ENCODE assay signal across 17 cellular contexts in the genomic region with DNA sequence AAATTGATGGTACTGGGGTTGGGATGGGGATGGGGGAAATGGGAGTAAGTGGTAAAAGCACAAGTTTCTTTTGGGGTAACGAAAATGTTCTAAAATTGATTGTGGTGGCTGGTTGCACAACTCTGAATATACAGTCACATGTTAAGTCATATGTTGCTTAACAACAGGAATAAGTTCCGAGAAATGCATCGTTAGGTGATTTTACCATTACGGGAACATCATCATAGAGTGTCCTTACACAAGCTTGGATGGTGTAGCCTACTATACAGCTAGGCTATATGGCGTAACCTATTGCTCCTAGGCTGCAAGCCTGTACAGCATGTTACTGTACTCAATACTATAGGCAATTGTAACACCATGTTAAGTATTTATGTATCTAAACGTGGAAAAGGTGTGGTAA. TPM values are rescaled to one million over a fixed set of nuclear protein-coding genes. Genes with fewer than 3 reads are reported as not detected.
DNase-seq lines count a peak whose midpoint lies in the region; ATAC-seq and TF ChIP-seq lines count a peak whose summit lies in the region.
"Had no signal": no experiment of that assay in that cellular context is flagged by ENCODE, and none has a peak within 500 bp of the region (broad histone marks: within the 10 kb centered on the region; RNA-seq: fewer than 3 reads in every experiment).

No MANE protein-coding gene starts in this region.

- H3K36me3 ChIP-seq in breast epithelium: no peaks in the 10 kb centered on the region
- H3K36me3 ChIP-seq in gastroesophageal sphincter: no peaks in the 10 kb centered on the region
- H3K36me3 ChIP-seq in upper lobe of right lung: no peaks in the 10 kb centered on the region
- H3K36me3 ChIP-seq: BLaER1 treated with 17β-estradiol and CSF1 and Interleukin-3, amounts not matched to agents 10 nM and 100 nM; SJCRH30 had no signal

- H3K27ac Mint-ChIP-seq in MCF 10A (ENCODE audit: low read depth, unreplicated experiment): no peak overlapping the region

- DNase-seq in MCF 10A (ENCODE audit: unreplicated experiment) (peak; percentile 64), breast epithelium (ENCODE audit: low spot score in 2 of 2) (no peak), SIG-M5 (lab: John Stamatoyannopoulos, UW) (peak; percentile 76), upper lobe of right lung (no peak), NCI-H345 treated with DMSO at 0.1 percent for 48 hours (lab: John Stamatoyannopoulos, UW; ENCODE audit: unreplicated experiment) (no peak), Right ventricle myocardium superior (no peak)
- DNase-seq in activated CD8-positive, alpha-beta memory T cell treated with anti-CD3 and anti-CD28 coated beads for 24 hours: no peak
- DNase-seq: 8988T, DMS53, Karpas-422, NCI-H1436 treated with DMSO at 0.1 percent for 48 hours, NCI-H2081, NCI-H2227 treated with DMSO at 0.1 percent for 48 hours, NCI-H69, SJCRH30 had no signal

- POLR2A ChIA-PET in MCF 10A (lab: Yijun Ruan, JAX): interaction anchor here (0.6 kb wide), 1 partner anchor 34 kb away, joined by 3 read pairs; no protein-coding TSS in a partner anchor

- H3K4me3 ChIP-seq in breast epithelium (no peak overlapping the region), gastroesophageal sphincter (no peak overlapping the region), upper lobe of right lung (no peak overlapping the region)
- H3K4me3 ChIP-seq: BLaER1 treated with 17β-estradiol and CSF1 and Interleukin-3, amounts not matched to agents 10 nM and 100 nM; SJCRH30 had no signal

- no TSS peak for BruUV-seq in MCF 10A (replicated peaks; lab: Mats Ljungman, UMichigan)

- peak; percentile 34 for ATAC-seq in gastroesophageal sphincter
- ATAC-seq in upper lobe of right lung: peak; percentile 27
- ATAC-seq in Right ventricle myocardium superior (ENCODE audit: poor library complexity): no peak

- H3K27me3 Mint-ChIP-seq in MCF 10A (ENCODE audit: insufficient read depth, unreplicated experiment): no peaks in the 10 kb centered on the region

- 53 to 89% methylated on average over 5 to 6 of the region's 6 CpGs for WGBS in gastroesophageal sphincter (ENCODE audit: low coverage in 1 of 2), 2 donors

- intact Hi-C loops in MCF 10A (cut with micrococcal nuclease) (no loop called here), breast epithelium (cut with DNase I; ENCODE audit: low total_unique reads) (no loop called here), upper lobe of right lung (cut with DNase I) (no loop called here), Right ventricle myocardium superior (cut with DNase I) (no loop called here)

- H3K9me3 ChIP-seq in breast epithelium: no peaks in the 10 kb centered on the region
- H3K9me3 ChIP-seq in gastroesophageal sphincter: no peaks in the 10 kb centered on the region
- H3K9me3 ChIP-seq in upper lobe of right lung: no peaks in the 10 kb centered on the region
- H3K9me3 ChIP-seq: BLaER1 treated with 17β-estradiol and CSF1 and Interleukin-3, amounts not matched to agents 10 nM and 100 nM; SJCRH30 had no signal

- TF ChIP-seq CTCF in MCF 10A (IDR thresholded peaks at IDR 0.05; ENCODE audit: unreplicated experiment) (no peak), breast epithelium (IDR thresholded peaks at IDR 0.05) (no peak), gastroesophageal sphincter (IDR thresholded peaks at IDR 0.05) (no peak), upper lobe of right lung (IDR thresholded peaks at IDR 0.05) (no peak)

- H3K4me1 Mint-ChIP-seq in MCF 10A (ENCODE audit: insufficient read depth, unreplicated experiment): peaks cover 12% of the 10 kb centered on the region

- no peak for TF ChIP-seq POLR2A in breast epithelium (IDR thresholded peaks at IDR 0.05)
- TF ChIP-seq POLR2A in gastroesophageal sphincter (IDR thresholded peaks at IDR 0.05): no peak

- no peaks in the 10 kb centered on the region for H3K9me3 Mint-ChIP-seq in MCF 10A (ENCODE audit: unreplicated experiment)

- no peak for TF ChIP-seq EP300 in gastroesophageal sphincter (IDR thresholded peaks at IDR 0.05)

- no peak overlapping the region for H3K27ac ChIP-seq in breast epithelium
- no peak overlapping the region for H3K27ac ChIP-seq in gastroesophageal sphincter
- H3K27ac ChIP-seq in upper lobe of right lung: no peak overlapping the region
- H3K27ac ChIP-seq: BLaER1 treated with 17β-estradiol and CSF1 and Interleukin-3, amounts not matched to agents 10 nM and 100 nM; SJCRH30 had no signal

- H3K4me1 ChIP-seq in breast epithelium (no peaks in the 10 kb centered on the region), gastroesophageal sphincter (peaks cover 0 to 10% (median 7%) of the 10 kb centered on the region in 3 donors), upper lobe of right lung (peaks cover 10% of the 10 kb centered on the region)
- H3K4me1 ChIP-seq: SJCRH30 had no signal

- no peaks in the 10 kb centered on the region for H3K36me3 Mint-ChIP-seq in MCF 10A (ENCODE audit: insufficient read depth, unreplicated experiment)

- H3K4me3 Mint-ChIP-seq in MCF 10A (ENCODE audit: unreplicated experiment): no peak overlapping the region

- H3K27me3 ChIP-seq in breast epithelium: no peaks in the 10 kb centered on the region
- no peaks in the 10 kb centered on the region for H3K27me3 ChIP-seq in gastroesophageal sphincter
- no peaks in the 10 kb centered on the region for H3K27me3 ChIP-seq in upper lobe of right lung
- H3K27me3 ChIP-seq: BLaER1 treated with 17β-estradiol and CSF1 and Interleukin-3, amounts not matched to agents 10 nM and 100 nM; SJCRH30 had no signal

- CTCF ChIA-PET in MCF 10A (lab: Yijun Ruan, JAX): interaction anchor here (0.7 kb wide), 1 partner anchor 20 kb away, joined by 3 read pairs; no protein-coding TSS in a partner anchor

RNA-seq across cellular contexts. Expression of gene ITGA7, which starts 31.0 kb away (rescaled TPM):
- total RNA-seq in MCF 10A (2022) (2.1 and 3.0 TPM in 2 replicates), breast epithelium (100 to 1,000 TPM in 1 of 3 donors, 10 to 100 TPM in 2; 20.5 to 190 (median 33.1) TPM), gastroesophageal sphincter (100 to 1,000 TPM; 143 to 260 (median 182) TPM), upper lobe of right lung (14.7 TPM), Right ventricle myocardium superior (437 TPM)

RNA-seq across cellular contexts. Expression of gene BLOC1S1, which starts 39.1 kb away (rescaled TPM):
- total RNA-seq in MCF 10A (2022): 75.8 and 84.3 TPM in 2 replicates
- 100 to 1,000 TPM; 141 to 238 (median 162) TPM for total RNA-seq in breast epithelium
- 100 to 1,000 TPM; 187 to 214 (median 196) TPM for total RNA-seq in gastroesophageal sphincter
- 129 TPM for total RNA-seq in upper lobe of right lung
- 119 TPM for total RNA-seq in Right ventricle myocardium superior

RNA-seq across cellular contexts. Expression of gene OR10P1, which starts 40.0 kb away (rescaled TPM):
- total RNA-seq in MCF 10A (2022): not detected in 2 replicates
- not detected for total RNA-seq in breast epithelium
- total RNA-seq in gastroesophageal sphincter: not detected
- total RNA-seq in upper lobe of right lung: not detected
- total RNA-seq in Right ventricle myocardium superior: not detected
- total RNA-seq: SJCRH30 had no signal

RNA-seq across cellular contexts. Expression of gene RDH5, which starts 43.5 kb away (rescaled TPM):
- 2.5 and 3.9 TPM in 2 replicates for total RNA-seq in MCF 10A (2022)
- 10 to 100 TPM; 18.9 to 90.9 (median 21.6) TPM for total RNA-seq in breast epithelium
- total RNA-seq in gastroesophageal sphincter: 10 to 100 TPM; 18.0 to 57.0 (median 31.9) TPM
- total RNA-seq in upper lobe of right lung: 6.0 TPM
- total RNA-seq in Right ventricle myocardium superior: 10.1 TPM

RNA-seq across cellular contexts. Expression of gene CD63, which starts 52.1 kb away (rescaled TPM):
- total RNA-seq in MCF 10A (2022) (552 and 724 TPM in 2 replicates), breast epithelium (100 to 1,000 TPM; 540 to 910 (median 777) TPM), gastroesophageal sphincter (100 to 1,000 TPM; 500 to 856 (median 792) TPM), upper lobe of right lung (1,158 TPM), Right ventricle myocardium superior (723 TPM)

Comparison
In these comparisons a context has a peak if more than half of its experiments do, and no peak if none do; other contexts are left out.
1. DNase-seq: peak in MCF 10A (single experiment) and SIG-M5 (single experiment); none in breast epithelium (0 of 2), upper lobe of right lung (single experiment), activated CD8-positive, alpha-beta memory T cell treated with anti-CD3 and anti-CD28 coated beads for 24 hours (single experiment), NCI-H345 treated with DMSO at 0.1 percent for 48 hours (single experiment) and Right ventricle myocardium superior (single experiment).